In genomic region chr1:155001688-155002474, GRCh38 we compare ENCODE assay signal across 8 cellular contexts. TPM values are rescaled to one million over a fixed set of nuclear protein-coding genes. Genes with fewer than 3 reads are reported as not detected.
A peak's percentile ranks its signal among the peaks of the same experiment; 100 is the strongest.
DNase-seq lines count a peak whose midpoint lies in the region; ATAC-seq and TF ChIP-seq lines count a peak whose summit lies in the region.

No MANE protein-coding gene starts in this region.

- peak; percentile 72 for ATAC-seq in HG02798 (IDR thresholded peaks at IDR 0.05; ENCODE audit: poor library complexity, unreplicated experiment)
- peak; percentile 84 for ATAC-seq in upper lobe of right lung

- no peaks in the 10 kb centered on the region for H3K9me3 Mint-ChIP-seq in T-helper 1 cell treated with Interleukin-12 subunit alpha and Interleukin-12 subunit beta and Interleukin-4 antibody, amounts not matched to agents 30 μg/mL and 1 μg/mL, for 36 hours
- no peaks in the 10 kb centered on the region for H3K9me3 Mint-ChIP-seq in progenitor cell of endocrine pancreas (ENCODE audit: low read depth)

- H3K36me3 ChIP-seq in left ventricle myocardium inferior (no peaks in the 10 kb centered on the region), upper lobe of right lung (no peaks in the 10 kb centered on the region)

- H3K4me1 ChIP-seq in left ventricle myocardium inferior, result peaks cover 73% of the 10 kb centered on the region
- peaks cover 47% of the 10 kb centered on the region for H3K4me1 ChIP-seq in upper lobe of right lung

- TF ChIP-seq CTCF in GM12865 (IDR thresholded peaks at IDR 0.05; ENCODE audit: insufficient read depth, low read depth, low read length, missing control alignments) (peak; percentile 47), left ventricle myocardium inferior (IDR thresholded peaks at IDR 0.05; ENCODE audit: borderline replicate concordance) (peak; percentile 51), progenitor cell of endocrine pancreas (IDR thresholded peaks at IDR 0.05; ENCODE audit: unreplicated experiment) (peak; percentile 48), upper lobe of right lung (IDR thresholded peaks at IDR 0.05) (peak; percentile 32)

- intact Hi-C loops in left ventricle myocardium inferior (cut with micrococcal nuclease), result no loop called here
- intact Hi-C loops in upper lobe of right lung (cut with DNase I), result no loop called here

- peak overlapping the region; percentile 99 for H3K4me3 Mint-ChIP-seq in T-helper 1 cell treated with Interleukin-12 subunit alpha and Interleukin-12 subunit beta and Interleukin-4 antibody, amounts not matched to agents 30 μg/mL and 1 μg/mL, for 36 hours
- peak overlapping the region; percentile 89 for H3K4me3 Mint-ChIP-seq in progenitor cell of endocrine pancreas (ENCODE audit: low read depth)

- H3K4me3 ChIP-seq in GM12865 (ENCODE audit: low read depth, low read length) (peak overlapping the region; percentile 84), left ventricle myocardium inferior (peak overlapping the region; percentile 95), upper lobe of right lung (peak overlapping the region; percentile 88)

- H3K27me3 ChIP-seq in left ventricle myocardium inferior (ENCODE audit: low read depth) (no peaks in the 10 kb centered on the region), upper lobe of right lung (no peaks in the 10 kb centered on the region)

- H3K27ac ChIP-seq in left ventricle myocardium inferior (replicated peaks) (peak overlapping the region; percentile 95), upper lobe of right lung (peak overlapping the region; percentile 90)

- peak overlapping the region; percentile 97 for H3K27ac Mint-ChIP-seq in T-helper 1 cell treated with Interleukin-12 subunit alpha and Interleukin-12 subunit beta and Interleukin-4 antibody, amounts not matched to agents 30 μg/mL and 1 μg/mL, for 36 hours
- H3K27ac Mint-ChIP-seq in progenitor cell of endocrine pancreas, result peak overlapping the region; percentile 95

- DNase-seq in GM12865 (ENCODE audit: low read depth), result peak; percentile 99
- DNase-seq in NCI-H1694 (lab: John Stamatoyannopoulos, UW), result peak; percentile 99
- peak; percentile 98 for DNase-seq in amniotic stem cell (lab: John Stamatoyannopoulos, UW)
- peak; percentile 100 for DNase-seq in left ventricle myocardium inferior
- DNase-seq in progenitor cell of endocrine pancreas (ENCODE audit: low spot score, unreplicated experiment), result peak; percentile 99
- peak; percentile 100 for DNase-seq in upper lobe of right lung

- peaks cover 5% of the 10 kb centered on the region for H3K36me3 Mint-ChIP-seq in T-helper 1 cell treated with Interleukin-12 subunit alpha and Interleukin-12 subunit beta and Interleukin-4 antibody, amounts not matched to agents 30 μg/mL and 1 μg/mL, for 36 hours (ENCODE audit: low read depth)
- no peaks in the 10 kb centered on the region for H3K36me3 Mint-ChIP-seq in progenitor cell of endocrine pancreas (ENCODE audit: insufficient read depth)

- H3K27me3 Mint-ChIP-seq in T-helper 1 cell treated with Interleukin-12 subunit alpha and Interleukin-12 subunit beta and Interleukin-4 antibody, amounts not matched to agents 30 μg/mL and 1 μg/mL, for 36 hours (ENCODE audit: low read depth), result no peaks in the 10 kb centered on the region
- H3K27me3 Mint-ChIP-seq in progenitor cell of endocrine pancreas, result no peaks in the 10 kb centered on the region

- H3K4me1 Mint-ChIP-seq in T-helper 1 cell treated with Interleukin-12 subunit alpha and Interleukin-12 subunit beta and Interleukin-4 antibody, amounts not matched to agents 30 μg/mL and 1 μg/mL, for 36 hours (ENCODE audit: low read depth), result peaks cover 51% of the 10 kb centered on the region
- peaks cover 17% of the 10 kb centered on the region for H3K4me1 Mint-ChIP-seq in progenitor cell of endocrine pancreas (ENCODE audit: low read depth)

- no peaks in the 10 kb centered on the region for H3K9me3 ChIP-seq in left ventricle myocardium inferior (replicated peaks)
- no peaks in the 10 kb centered on the region for H3K9me3 ChIP-seq in upper lobe of right lung

RNA-seq across cellular contexts. Expression of gene ZBTB7B, which starts 0.7 kb away (rescaled TPM):
- 42.8 TPM for total RNA-seq in left ventricle myocardium inferior
- 28.9 and 29.9 TPM in 2 replicates for total RNA-seq in progenitor cell of endocrine pancreas
- 80.4 TPM for total RNA-seq in upper lobe of right lung

RNA-seq across cellular contexts. Expression of gene LENEP, which starts 8.5 kb away (rescaled TPM):
- not detected for total RNA-seq in left ventricle myocardium inferior
- 0.84 TPM in 2 replicates for total RNA-seq in progenitor cell of endocrine pancreas
- not detected for total RNA-seq in upper lobe of right lung

RNA-seq across cellular contexts. Expression of gene FLAD1, which starts 18.7 kb away (rescaled TPM):
- total RNA-seq in left ventricle myocardium inferior (30.1 TPM), progenitor cell of endocrine pancreas (53.7 and 55.9 TPM in 2 replicates), upper lobe of right lung (29.0 TPM)

RNA-seq across cellular contexts. Expression of gene CKS1B, which starts 27.4 kb away (rescaled TPM):
- total RNA-seq in left ventricle myocardium inferior, result 17.8 TPM
- 78.7 and 85.8 TPM in 2 replicates for total RNA-seq in progenitor cell of endocrine pancreas
- total RNA-seq in upper lobe of right lung, result 27.0 TPM

RNA-seq across cellular contexts. Expression of gene SHC1, which starts 31.3 kb away (rescaled TPM):
- total RNA-seq in left ventricle myocardium inferior, result 43.0 TPM
- total RNA-seq in progenitor cell of endocrine pancreas, result 43.3 and 54.7 TPM in 2 replicates
- total RNA-seq in upper lobe of right lung, result 120 TPM

Comparison
In these comparisons a context has a peak if more than half of its experiments do, and no peak if none do; other contexts are left out.
1. Peak in every context shown above with its lines: DNase-seq, ATAC-seq, H3K4me3 ChIP-seq and H3K27ac ChIP-seq.